ENCODE assay signal across 20 cellular contexts in genomic region chr5:28708472-28708871, GRCh38.
DNase-seq lines count a peak whose midpoint lies in the region; ATAC-seq, FAIRE-seq and TF ChIP-seq lines count a peak whose summit lies in the region.
"Had no signal": no experiment of that assay in that cellular context is flagged by ENCODE, and none has a peak within 500 bp of the region (broad histone marks: within the 10 kb centered on the region; RNA-seq: fewer than 3 reads in every experiment).

No MANE protein-coding gene starts in this region.

- BruUV-seq in IMR-90 (replicated peaks; lab: Mats Ljungman, UMichigan), result no TSS peak
- no TSS peak for BruUV-seq in K562 (replicated peaks; lab: Mats Ljungman, UMichigan)

- no peak for TF ChIP-seq EP300 in A549 (IDR thresholded peaks at IDR 0.05)
- TF ChIP-seq EP300 in K562 (IDR thresholded peaks at IDR 0.05; ENCODE audit: low read length), result no peak

- CTCF ChIA-PET in A549 (lab: Yijun Ruan, JAX), result no interaction called here
- CTCF ChIA-PET in IMR-90 (lab: Yijun Ruan, JAX), result no interaction called here
- CTCF ChIA-PET in K562 (lab: Yijun Ruan, JAX; ENCODE audit: low intra/inter-chr PET ratio), result no interaction called here

- TF ChIP-seq RAD21 in A549 (conservative IDR thresholded peaks at IDR 0.05 in 1 of 2, IDR thresholded peaks at IDR 0.05 in 1 of 2), result no peak
- no peak for TF ChIP-seq RAD21 in IMR-90 (IDR thresholded peaks at IDR 0.05; ENCODE audit: low read length)
- TF ChIP-seq RAD21 in K562 (CRISPR knock-in tag; conservative IDR thresholded peaks at IDR 0.05 in 1 of 2, IDR thresholded peaks at IDR 0.05 in 1 of 2), result no peak

- no peak overlapping the region for H2BK120ac ChIP-seq in IMR-90 (ENCODE audit: low read depth, low read length)

- no peak overlapping the region for H2BK5ac ChIP-seq in IMR-90 (ENCODE audit: low read depth, low read length, poor library complexity, severe bottlenecking)

- H2AFZ ChIP-seq in IMR-90 (replicated peaks; ENCODE audit: low read length, poor library complexity) (no peak overlapping the region), K562 (ENCODE audit: low read depth, low read length) (no peak overlapping the region)

- H3K79me2 ChIP-seq in K562 (ENCODE audit: control insufficient read depth, insufficient read depth, low read length), result no peaks in the 10 kb centered on the region

- no peak overlapping the region for H3K9ac ChIP-seq in IMR-90 (ENCODE audit: low read depth, low read length)
- H3K9ac ChIP-seq in K562 (ENCODE audit: insufficient read depth in 1 of 2, low read depth in 2 of 2, low read length in 2 of 2), result no peak overlapping the region
- H3K9ac ChIP-seq: BLaER1 treated with 17β-estradiol and CSF1 and Interleukin-3, amounts not matched to agents 10 nM and 100 nM had no signal

- no peak overlapping the region for H3K18ac ChIP-seq in IMR-90 (ENCODE audit: low read depth, low read length)

- H3K14ac ChIP-seq in IMR-90 (replicated peaks; ENCODE audit: low read depth, low read length), result no peak overlapping the region

- H2AK5ac ChIP-seq in IMR-90 (ENCODE audit: low read depth, low read length), result no peak overlapping the region

- POLR2A ChIA-PET in A549 (lab: Yijun Ruan, JAX) (no interaction called here), IMR-90 (lab: Charles Lee; ENCODE audit: unreplicated experiment) (no interaction called here), K562 (lab: Yijun Ruan, JAX) (no interaction called here)

- dilution Hi-C loops in IMR-90 (cut with HindIII; ENCODE audit: low sequenced_read_pairs, unreplicated experiment), result no loop called here

- H3K79me1 ChIP-seq in IMR-90 (ENCODE audit: low read depth in 1 of 2, low read length in 2 of 2), result no peaks in the 10 kb centered on the region

- H4K20me1 ChIP-seq in IMR-90 (ENCODE audit: insufficient read depth, low read length), result no peaks in the 10 kb centered on the region
- no peaks in the 10 kb centered on the region for H4K20me1 ChIP-seq in K562 (replicated peaks; ENCODE audit: control insufficient read depth, insufficient read depth, low read length)
- H4K20me1 ChIP-seq: BLaER1 treated with 17β-estradiol and CSF1 and Interleukin-3, amounts not matched to agents 10 nM and 100 nM had no signal

- in situ Hi-C loops in IMR-90 (cut with MboI; ENCODE audit: low sequenced_read_pairs), result no loop called here
- in situ Hi-C loops in K562 (cut with MboI), result no loop called here

- H3K4ac ChIP-seq in IMR-90 (ENCODE audit: low read depth, low read length), result no peak overlapping the region

- no peak overlapping the region for H2BK15ac ChIP-seq in IMR-90 (ENCODE audit: low read depth, low read length)

- no peak overlapping the region for H3K4me3 ChIP-seq in A549
- no peak overlapping the region for H3K4me3 ChIP-seq in IMR-90 (ENCODE audit: insufficient read depth, low read depth, low read length)
- no peak overlapping the region for H3K4me3 ChIP-seq in K562
- H3K4me3 ChIP-seq in MG63, result no peak overlapping the region
- H3K4me3 ChIP-seq: BLaER1 treated with 17β-estradiol and CSF1 and Interleukin-3, amounts not matched to agents 10 nM and 100 nM; GM12878 had no signal

- no peak for ATAC-seq in A549
- ATAC-seq in IMR-90 (ENCODE audit: low read depth), result no peak
- no peak for ATAC-seq in K562
- ATAC-seq: CD8-positive, alpha-beta T cell; GM12878 had no signal

- no peak for TF ChIP-seq POLR2A in A549 (IDR thresholded peaks at IDR 0.05; ENCODE audit: low read length)
- TF ChIP-seq POLR2A in IMR-90 (IDR thresholded peaks at IDR 0.05; ENCODE audit: low read depth, low read length), result no peak
- TF ChIP-seq POLR2A in K562 (conservative IDR thresholded peaks at IDR 0.05), result no peak

- H3K9me3 ChIP-seq in A549, result no peaks in the 10 kb centered on the region
- H3K9me3 ChIP-seq in IMR-90 (ENCODE audit: control insufficient read depth, insufficient read depth, low read length), result peaks cover 2% of the 10 kb centered on the region; the same call in 1 of the 2 replicates
- H3K9me3 ChIP-seq in K562 (replicated peaks; ENCODE audit: control insufficient read depth, insufficient read depth, low read depth, low read length), result no peaks in the 10 kb centered on the region
- no peaks in the 10 kb centered on the region for H3K9me3 ChIP-seq in MG63
- H3K9me3 ChIP-seq: BLaER1 treated with 17β-estradiol and CSF1 and Interleukin-3, amounts not matched to agents 10 nM and 100 nM; Caco-2 had no signal

- H3K27me3 ChIP-seq in IMR-90 (ENCODE audit: control insufficient read depth, insufficient read depth, low read length) (no peaks in the 10 kb centered on the region), K562 (ENCODE audit: control insufficient read depth in 2 of 2, insufficient read depth in 2 of 2, low read length in 2 of 2) (no peaks in the 10 kb centered on the region), MG63 (no peaks in the 10 kb centered on the region)
- H3K27me3 ChIP-seq: BLaER1 treated with 17β-estradiol and CSF1 and Interleukin-3, amounts not matched to agents 10 nM and 100 nM had no signal

- H3K4me1 ChIP-seq in A549 (no peaks in the 10 kb centered on the region), IMR-90 (ENCODE audit: control insufficient read depth, insufficient read depth, low read length) (no peaks in the 10 kb centered on the region), K562 (replicated peaks in 1 of 2; ENCODE audit: control insufficient read depth in 2 of 2, insufficient read depth in 2 of 2, low read length in 2 of 2) (no peaks in the 10 kb centered on the region)
- H3K4me1 ChIP-seq: BLaER1 treated with 17β-estradiol and CSF1 and Interleukin-3, amounts not matched to agents 10 nM and 100 nM; Caco-2 had no signal

- no peak overlapping the region for H2BK20ac ChIP-seq in IMR-90 (ENCODE audit: low read depth, low read length)

- no peak overlapping the region for H4K8ac ChIP-seq in IMR-90 (ENCODE audit: low read depth in 2 of 2, low read length in 2 of 2)

- WGBS in A549 (ENCODE audit: missing lambda C conversion rate), result 61% methylated on average over 5 of the region's 5 CpGs
- 40% methylated on average over 1 of the region's 5 CpGs; no CpG with 5 or more reads in 1 of the 2 experiments for WGBS in IMR-90 (ENCODE audit: extremely low coverage in 2 of 2, insufficient read length in 1 of 2), 2 experiments
- 6% methylated on average over 5 of the region's 5 CpGs for WGBS in K562 (ENCODE audit: insufficient coverage, low coverage, missing lambda C conversion rate)

- no peak overlapping the region for H3K27ac ChIP-seq in A549
- no peak overlapping the region for H3K27ac ChIP-seq in IMR-90 (ENCODE audit: insufficient read depth, low read length)
- no peak overlapping the region for H3K27ac ChIP-seq in K562 (ENCODE audit: extremely low read depth, low read depth, low read length)
- H3K27ac ChIP-seq: BLaER1 treated with 17β-estradiol and CSF1 and Interleukin-3, amounts not matched to agents 10 nM and 100 nM; C4-2B had no signal

- no peak overlapping the region for H3K23ac ChIP-seq in IMR-90 (ENCODE audit: low read depth, low read length)

- intact Hi-C loops in IMR-90 (cut with micrococcal nuclease) (no loop called here), K562 (cut with micrococcal nuclease) (no loop called here)

- no peak overlapping the region for H2AK9ac ChIP-seq in IMR-90 (replicated peaks; ENCODE audit: low read depth, low read length, poor library complexity)

- no peak overlapping the region for H4K91ac ChIP-seq in IMR-90 (ENCODE audit: insufficient read depth, low read depth, low read length)

- H3K9me1 ChIP-seq in IMR-90 (ENCODE audit: insufficient read depth, low read length) (no peaks in the 10 kb centered on the region), K562 (ENCODE audit: control insufficient read depth, insufficient read depth, low read length) (no peaks in the 10 kb centered on the region)

- H3K4me2 ChIP-seq in A549, result no peak overlapping the region
- no peak overlapping the region for H3K4me2 ChIP-seq in IMR-90 (ENCODE audit: low read depth, low read length)
- no peak overlapping the region for H3K4me2 ChIP-seq in K562 (ENCODE audit: insufficient read depth, low read length)
- H3K4me2 ChIP-seq: BLaER1 treated with 17β-estradiol and CSF1 and Interleukin-3, amounts not matched to agents 10 nM and 100 nM had no signal

- no peak overlapping the region for H4K5ac ChIP-seq in IMR-90 (ENCODE audit: low read depth, low read length)

- H3K56ac ChIP-seq in IMR-90 (ENCODE audit: extremely low read depth, insufficient read depth, low read length), result no peak overlapping the region

- no peaks in the 10 kb centered on the region for H3K36me3 ChIP-seq in IMR-90 (ENCODE audit: control insufficient read depth, insufficient read depth, low read length)
- no peaks in the 10 kb centered on the region for H3K36me3 ChIP-seq in K562 (ENCODE audit: control insufficient read depth, insufficient read depth, low read length)
- no peaks in the 10 kb centered on the region for H3K36me3 ChIP-seq in MG63
- H3K36me3 ChIP-seq: BLaER1 treated with 17β-estradiol and CSF1 and Interleukin-3, amounts not matched to agents 10 nM and 100 nM had no signal

- no peak for TF ChIP-seq CTCF in A549 (IDR thresholded peaks at IDR 0.05)
- no peak for TF ChIP-seq CTCF in IMR-90 (conservative IDR thresholded peaks at IDR 0.05; ENCODE audit: low read depth, low read length)
- TF ChIP-seq CTCF in K562 (IDR thresholded peaks at IDR 0.05 in 2 of 3, conservative IDR thresholded peaks at IDR 0.05 in 1 of 3; ENCODE audit: insufficient read depth in 2 of 3, low read depth in 1 of 3, low read length in 3 of 3), result no peak

- FAIRE-seq in A549 (lab: Jason Lieb, UNC), result no peak
- FAIRE-seq in K562 (lab: Jason Lieb, UNC), result no peak
- FAIRE-seq: A204.1, D721Med, GM12892, GM18507 had no signal

- DNase-seq in A549 (ENCODE audit: low read depth in 1 of 2, low spot score in 1 of 2), result no peak
- DNase-seq in IMR-90, result no peak
- no peak for DNase-seq in K562 (ENCODE audit: extremely low read depth in 1 of 4, low spot score in 3 of 4)
- no peak for DNase-seq in GF-D8 (lab: John Stamatoyannopoulos, UW)
- no peak for DNase-seq in activated naive CD4-positive, alpha-beta T cell treated with anti-CD3 and anti-CD28 coated beads, Interleukin-2, amount 50 U/mL, for 16 hours
- DNase-seq in MG63, result no peak
- DNase-seq: 8988T; AML-193; Caco-2; Calu3; CD4-positive, alpha-beta T cell; CD8-positive, alpha-beta T cell; DMS79 treated with DMSO at 0.1 percent for 48 hours had no signal

TF ChIP-seq in A549, 52 proteins besides CTCF, POLR2A, EP300 and RAD21 (continues in another document):
- TF ChIP-seq MYC (IDR thresholded peaks at IDR 0.05; ENCODE audit: borderline replicate concordance, low read length), result no peak

Comparison
In these comparisons a context has a peak if more than half of its experiments do, and no peak if none do; other contexts are left out.
1. Of the 35 proteins assayed by ChIP-seq in both K562 and A549: peak only in K562: none; only in A549: MAFK; in both: none; in neither: 34.